In genomic region chr1:204828352-204828850, GRCh38 we compare ENCODE assay signal across 9 cellular contexts. TPM values are rescaled to one million over a fixed set of nuclear protein-coding genes. Genes with fewer than 3 reads are reported as not detected.
DNase-seq lines count a peak whose midpoint lies in the region; ATAC-seq, FAIRE-seq and TF ChIP-seq lines count a peak whose summit lies in the region.
"Had no signal": no experiment of that assay in that cellular context is flagged by ENCODE, and none has a peak within 500 bp of the region (broad histone marks: within the 10 kb centered on the region; RNA-seq: fewer than 3 reads in every experiment).

No MANE protein-coding gene starts in this region.

- WGBS in heart right ventricle, 2 donors, result 1 to 2% methylated on average over 42 to 53 of the region's 53 CpGs
- WGBS in pancreas, 2 donors, result 3 to 4% methylated on average over 38 to 53 of the region's 53 CpGs

- no peak for FAIRE-seq in pancreas (lab: Jason Lieb, UNC)
- FAIRE-seq: A204.1 had no signal

- H3K27ac ChIP-seq in heart right ventricle (peak overlapping the region in 7 of 10 donors; percentile 11 to 69 (median 34)), pancreas (no peak overlapping the region), vagina (peak overlapping the region; percentile 34)

- DNase-seq in DMS 273 (lab: John Stamatoyannopoulos, UW; ENCODE audit: unreplicated experiment), result peak; percentile 96
- no peak for DNase-seq in DMS 273 treated with DMSO at 0.1 percent for 48 hours (lab: John Stamatoyannopoulos, UW)
- DNase-seq in NCI-H345 (lab: John Stamatoyannopoulos, UW), result peak; percentile 89
- DNase-seq in activated naive CD4-positive, alpha-beta T cell treated with anti-CD3 and anti-CD28 coated beads, Interleukin-2, amount 50 U/mL, for 16 hours, result peak; percentile 37
- peak; percentile 75 to 79 for DNase-seq in heart right ventricle
- DNase-seq in pancreas, result peak in 4 of 6 donors; percentile 23 to 82 (median 60)
- DNase-seq in vagina (ENCODE audit: extremely low spot score in 2 of 2), result no peak
- no peak for DNase-seq in dedifferentiated amniotic fluid mesenchymal stem cell (ENCODE audit: extremely low spot score)

- ATAC-seq in heart right ventricle (peak; percentile 93 to 97 (median 96)), pancreas (peak; percentile 77 to 95 (median 93))

- no peak for TF ChIP-seq POLR2A in vagina (IDR thresholded peaks at IDR 0.05)

- no peaks in the 10 kb centered on the region for H3K9me3 ChIP-seq in heart right ventricle
- no peaks in the 10 kb centered on the region for H3K9me3 ChIP-seq in pancreas
- H3K9me3 ChIP-seq in vagina, result no peaks in the 10 kb centered on the region

- H3K4me1 ChIP-seq in heart right ventricle (peaks cover 0 to 22% (median 5%) of the 10 kb centered on the region in 9 donors), pancreas (no peaks in the 10 kb centered on the region), vagina (peaks cover 17% of the 10 kb centered on the region)

- H3K27me3 ChIP-seq in heart right ventricle (peaks cover 0 to 30% (median 0%) of the 10 kb centered on the region in 7 donors), pancreas (no peaks in the 10 kb centered on the region), vagina (no peaks in the 10 kb centered on the region)

- intact Hi-C loops in heart right ventricle (cut with DNase I), result loop anchor here in 2 of 10 donors (5.0 kb wide), 2 partner anchors 39 to 49 kb away; no protein-coding TSS in a partner anchor
- intact Hi-C loops in pancreas (cut with DNase I), result no loop called here
- intact Hi-C loops in vagina (cut with DNase I), result no loop called here

- TF ChIP-seq CTCF in heart right ventricle (IDR thresholded peaks at IDR 0.05) (peak in 6 of 9 donors; percentile 8 to 54 (median 42)), pancreas (IDR thresholded peaks at IDR 0.05) (no peak), vagina (IDR thresholded peaks at IDR 0.05) (no peak)

- no peaks in the 10 kb centered on the region for H3K36me3 ChIP-seq in heart right ventricle
- no peaks in the 10 kb centered on the region for H3K36me3 ChIP-seq in pancreas
- no peaks in the 10 kb centered on the region for H3K36me3 ChIP-seq in vagina

- H3K4me3 ChIP-seq in heart right ventricle, result peak overlapping the region in 9 of 10 donors; percentile 44 to 69 (median 55)
- H3K4me3 ChIP-seq in pancreas, result peak overlapping the region in 2 of 4 donors; percentile 21 to 34
- peak overlapping the region; percentile 46 to 58 for H3K4me3 ChIP-seq in vagina

RNA-seq across cellular contexts. Expression of gene NFASC, which starts 42.3 kb away (rescaled TPM):
- 10 to 100 TPM in 5 of 10 donors, 1 to 10 TPM in 5; 5.2 to 16.3 (median 9.2) TPM for total RNA-seq in heart right ventricle
- polyA plus RNA-seq in heart right ventricle, result 10 to 100 TPM in 1 of 2 donors, 1 to 10 TPM in 1; 1.9 to 24.1 TPM
- total RNA-seq in pancreas, result 1 to 10 TPM; 3.3 to 8.0 (median 5.3) TPM
- polyA plus RNA-seq in pancreas, result 10 to 100 TPM in 1 of 2 donors, 1 to 10 TPM in 1; 7.4 to 12.7 TPM
- 23.3 TPM for total RNA-seq in vagina

Comparison
In these comparisons a context has a peak if more than half of its experiments do, and no peak if none do; other contexts are left out.
1. DNase-seq: peak in DMS 273 (single experiment), NCI-H345 (single experiment), activated naive CD4-positive, alpha-beta T cell treated with anti-CD3 and anti-CD28 coated beads, Interleukin-2, amount 50 U/mL, for 16 hours (single experiment), heart right ventricle (2 of 2) and pancreas (4 of 6); none in DMS 273 treated with DMSO at 0.1 percent for 48 hours (single experiment), vagina (0 of 2) and dedifferentiated amniotic fluid mesenchymal stem cell (single experiment).
2. H3K27ac ChIP-seq: peak in heart right ventricle (7 of 10) and vagina (single experiment); none in pancreas (0 of 4).
3. CTCF ChIP-seq: peak in heart right ventricle (6 of 9); none in pancreas (0 of 4) and vagina (0 of 3).